In the genomic region with DNA sequence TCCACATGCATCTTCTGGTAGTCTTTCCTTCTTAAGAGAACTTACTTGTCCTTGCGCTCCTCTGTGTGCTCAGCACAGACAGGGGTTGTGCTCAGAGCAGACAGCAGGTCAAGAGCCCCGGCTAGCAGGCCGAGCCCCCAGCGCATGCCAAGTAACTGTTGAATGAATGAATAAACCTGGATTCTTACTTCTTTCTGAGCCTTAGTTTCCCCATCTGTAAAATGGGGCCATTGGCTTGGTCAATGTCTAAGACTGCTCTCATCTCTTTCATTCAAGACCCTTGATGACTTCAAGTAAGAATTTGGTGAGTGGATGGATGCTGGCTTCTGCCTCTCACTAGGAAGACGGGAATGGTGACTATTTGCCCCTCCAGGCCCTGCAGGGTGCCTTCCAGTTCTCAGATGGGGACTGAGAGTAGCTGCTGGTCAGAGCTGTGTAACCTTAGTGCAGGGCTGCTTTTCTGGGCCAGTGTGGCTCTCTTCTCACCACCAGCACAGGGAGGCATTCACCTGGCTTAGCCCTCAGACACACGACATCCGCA, we compare ENCODE assay signal across 14 cellular contexts.
"Had no signal": no experiment of that assay in that cellular context is flagged by ENCODE, and none has a peak within 500 bp of the region (broad histone marks: within the 10 kb centered on the region; RNA-seq: fewer than 3 reads in every experiment).

No MANE protein-coding gene starts in this region.

- ATAC-seq: activated T-cell treated with anti-CD3 and anti-CD28 coated beads, Interleukin-2, amount 50 U/mL, for 72 hours; effector memory CD8-positive, alpha-beta T cell; gastroesophageal sphincter; stimulated activated naive CD8-positive, alpha-beta T cell treated with anti-CD3 and anti-CD28 coated beads, Interleukin-15, Interleukin-2, amounts not matched to agents 100 U/mL and 50 U/mL, for 24 hours had no signal

- H3K27me3 ChIP-seq: gastroesophageal sphincter, suprapubic skin, upper lobe of right lung had no signal

- H3K9me3 ChIP-seq: gastroesophageal sphincter, suprapubic skin, upper lobe of right lung had no signal

- H3K36me3 ChIP-seq: gastroesophageal sphincter, suprapubic skin, upper lobe of right lung had no signal

- H3K27ac Mint-ChIP-seq: activated T-cell treated with anti-CD3 and anti-CD28 coated beads, Interleukin-2, amount 50 U/mL, for 72 hours; effector memory CD8-positive, alpha-beta T cell had no signal

- DNase-seq: activated CD4-positive, alpha-beta T cell treated with anti-CD3 and anti-CD28 coated beads, Interleukin-2, amount 50 U/mL, for 4 hours; activated CD4-positive, CD25-positive, alpha-beta regulatory T cell treated with anti-CD3 and anti-CD28 coated beads, Interleukin-2, amount 50 U/mL, for 72 hours; activated naive CD4-positive, alpha-beta T cell; activated T-cell treated with anti-CD3 and anti-CD28 coated beads, Interleukin-2, amount 50 U/mL, for 72 hours; central memory CD4-positive, alpha-beta T cell; cortex of kidney; effector memory CD8-positive, alpha-beta T cell; kidney; stimulated activated CD4-positive, alpha-beta T cell treated with anti-CD3 and anti-CD28 coated beads, Interleukin-1b, Interleukin-23, amount 100 ng/mL, for 48 hours; stimulated activated naive CD8-positive, alpha-beta T cell treated with anti-CD3 and anti-CD28 coated beads, Interleukin-15, Interleukin-2, amounts not matched to agents 100 U/mL and 50 U/mL, for 24 hours; upper lobe of right lung had no signal

- H3K4me3 ChIP-seq: gastroesophageal sphincter, hepatocyte, suprapubic skin, upper lobe of right lung had no signal

- H3K27ac ChIP-seq: hepatocyte, suprapubic skin, upper lobe of right lung had no signal

- H3K9me3 Mint-ChIP-seq: activated T-cell treated with anti-CD3 and anti-CD28 coated beads, Interleukin-2, amount 50 U/mL, for 72 hours; effector memory CD8-positive, alpha-beta T cell had no signal

- H3K4me3 Mint-ChIP-seq: activated T-cell treated with anti-CD3 and anti-CD28 coated beads, Interleukin-2, amount 50 U/mL, for 72 hours; effector memory CD8-positive, alpha-beta T cell had no signal
